Comparison of ENCODE assay signal across 8 cellular contexts in the genomic region with DNA sequence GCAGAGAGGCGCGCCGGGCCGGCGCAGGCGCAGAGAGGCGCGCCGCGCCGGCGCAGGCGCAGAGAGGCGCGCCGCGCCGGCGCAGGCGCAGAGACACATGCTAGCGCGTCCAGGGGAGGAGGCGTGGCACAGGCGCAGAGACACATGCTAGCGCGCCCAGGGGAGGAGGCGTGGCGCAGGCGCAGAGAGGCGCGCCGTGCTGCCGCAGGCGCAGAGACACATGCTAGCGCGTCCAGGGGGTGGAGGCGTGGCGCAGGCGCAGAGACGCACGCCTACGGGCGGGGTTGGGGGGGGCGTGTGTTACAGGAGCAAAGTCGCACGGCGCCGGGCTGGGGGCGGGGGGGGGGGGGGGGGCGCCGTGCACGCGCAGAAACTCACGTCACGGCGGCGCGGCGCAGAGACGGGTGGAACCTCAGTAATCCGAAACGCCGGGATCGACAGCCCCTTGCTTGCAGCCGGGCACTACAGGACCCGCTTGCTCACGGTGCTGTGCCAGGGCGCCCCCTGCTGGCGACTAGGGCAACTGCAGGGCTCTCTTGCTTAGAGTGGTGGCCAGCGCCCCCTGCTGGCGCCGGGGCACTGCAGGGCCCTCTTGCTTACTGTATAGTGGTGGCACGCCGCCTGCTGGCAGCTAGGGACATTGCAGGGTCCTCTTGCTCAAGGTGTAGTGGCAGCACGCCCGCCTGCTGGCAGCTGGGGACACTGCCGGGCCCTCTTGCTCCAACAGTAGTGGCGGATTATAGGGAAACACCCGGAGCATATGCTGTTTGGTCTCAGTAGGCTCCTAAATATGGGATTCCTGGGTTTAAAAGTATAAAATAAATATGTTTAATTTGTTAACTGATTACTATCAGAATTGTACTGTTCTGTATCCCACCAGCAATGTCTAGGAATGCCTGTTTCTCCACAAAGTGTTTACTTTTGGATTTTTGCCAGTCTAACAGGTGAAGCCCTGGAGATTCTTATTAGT.
A peak's percentile ranks its signal among the peaks of the same experiment; 100 is the strongest.
DNase-seq lines count a peak whose midpoint lies in the region; ATAC-seq, FAIRE-seq and TF ChIP-seq lines count a peak whose summit lies in the region.
"Not testable (repeated sequence)": the region's sequence is repeated elsewhere in the genome, so short reads cannot be mapped to it uniquely, and the experiment has no call there.

No MANE protein-coding gene starts in this region.

- intact Hi-C loops in HepG2 (cut with micrococcal nuclease; ENCODE audit: unreplicated experiment); sciatic nerve (cut with DNase I); tibial artery (cut with DNase I; ENCODE audit: low total_unique reads): not testable (repeated sequence)

- H3K27me3 ChIP-seq in fibroblast of lung (ENCODE audit: control insufficient read depth, insufficient read depth, low read length); HepG2 (ENCODE audit: control insufficient read depth in 1 of 2, insufficient read depth in 2 of 2, low read length in 2 of 2); tibial artery: not testable (repeated sequence)

- POLR2A ChIA-PET in HepG2 (lab: Yijun Ruan, JAX), result not testable (repeated sequence)

- not testable (repeated sequence) for H2AFZ ChIP-seq in fibroblast of lung (ENCODE audit: low read length); HepG2 (ENCODE audit: low read length)

- WGBS in HepG2 (ENCODE audit: low lambda C conversion rate), result 93% methylated on average over 56 of the region's 79 CpGs

- TF ChIP-seq RAD21 in HepG2 (CRISPR knock-in tag; IDR thresholded peaks at IDR 0.05), result not testable (repeated sequence)

- H3K36me3 ChIP-seq in fibroblast of lung (ENCODE audit: control insufficient read depth, insufficient read depth, low read length); HepG2 (replicated peaks in 1 of 2; ENCODE audit: control insufficient read depth in 1 of 2, insufficient read depth in 2 of 2, low read length in 2 of 2); tibial artery: not testable (repeated sequence)

- not testable (repeated sequence) for H3K27ac ChIP-seq in fibroblast of lung (ENCODE audit: insufficient read depth, low read length); HepG2 (ENCODE audit: extremely low read length, insufficient read depth, low read length); tibial artery

- not testable (repeated sequence) for H3K79me2 ChIP-seq in fibroblast of lung (ENCODE audit: control insufficient read depth, insufficient read depth, low read length); HepG2 (ENCODE audit: insufficient read depth, low read length)

- not testable (repeated sequence) for H3K4me3 Mint-ChIP-seq in activated naive CD8-positive, alpha-beta T cell treated with anti-CD3 and anti-CD28 coated beads, Interleukin-2, amount 50 U/mL, for 24 hours

- not testable (repeated sequence) for H3K27me3 Mint-ChIP-seq in activated naive CD8-positive, alpha-beta T cell treated with anti-CD3 and anti-CD28 coated beads, Interleukin-2, amount 50 U/mL, for 24 hours

- CTCF ChIA-PET in HepG2 (lab: Yijun Ruan, JAX; ENCODE audit: low intra/inter-chr PET ratio, low total read pairs), result not testable (repeated sequence)

- DNase-seq in Daoy (ENCODE audit: low read depth) (peak; percentile 81), M059J (ENCODE audit: low read depth) (peak; percentile 73), fibroblast of lung (ENCODE audit: low read depth in 2 of 2) (peak; percentile 66 to 69), HepG2 (ENCODE audit: low spot score) (peak; percentile 49), sciatic nerve (ENCODE audit: low spot score) (peak; percentile 85), tibial artery (peak; percentile 67 to 87)
- DNase-seq in activated CD4-positive, alpha-beta T cell treated with anti-CD3 and anti-CD28 coated beads for 48 hours, result peak; percentile 57
- peak; percentile 35 for DNase-seq in activated naive CD8-positive, alpha-beta T cell treated with anti-CD3 and anti-CD28 coated beads, Interleukin-2, amount 50 U/mL, for 24 hours

- H3K4me1 ChIP-seq in fibroblast of lung (ENCODE audit: control insufficient read depth, extremely low read depth, insufficient read depth, low read length); HepG2 (ENCODE audit: insufficient read depth, low read length); tibial artery: not testable (repeated sequence)

- H3K9ac ChIP-seq in fibroblast of lung (ENCODE audit: insufficient read depth, low read length); HepG2 (ENCODE audit: insufficient read depth, low read depth, low read length): not testable (repeated sequence)

- in situ Hi-C loops in HepG2 (cut with HindIII; ENCODE audit: extremely low pct_ligation_motif_present, low pct_unique_long_range_greater_than_20kb), result not testable (repeated sequence)

- not testable (repeated sequence) for H3K27ac Mint-ChIP-seq in activated naive CD8-positive, alpha-beta T cell treated with anti-CD3 and anti-CD28 coated beads, Interleukin-2, amount 50 U/mL, for 24 hours

- not testable (repeated sequence) for H4K20me1 ChIP-seq in fibroblast of lung (ENCODE audit: control insufficient read depth, extremely low read depth, insufficient read depth, low read length); HepG2 (ENCODE audit: insufficient read depth, low read length)

- H3K4me1 Mint-ChIP-seq in activated naive CD8-positive, alpha-beta T cell treated with anti-CD3 and anti-CD28 coated beads, Interleukin-2, amount 50 U/mL, for 24 hours, result not testable (repeated sequence)

- BruUV-seq in HepG2 (replicated peaks; lab: Mats Ljungman, UMichigan), result not testable (repeated sequence)

- H3K4me2 ChIP-seq in fibroblast of lung (ENCODE audit: extremely low read depth, insufficient read depth, low read length); HepG2 (ENCODE audit: low read depth, low read length): not testable (repeated sequence)

- H3K9me3 ChIP-seq in fibroblast of lung (ENCODE audit: control insufficient read depth, insufficient read depth, low read depth, low read length); HepG2 (ENCODE audit: low read length); tibial artery: not testable (repeated sequence)

- H3K9me3 Mint-ChIP-seq in activated naive CD8-positive, alpha-beta T cell treated with anti-CD3 and anti-CD28 coated beads, Interleukin-2, amount 50 U/mL, for 24 hours, result not testable (repeated sequence)

- TF ChIP-seq POLR2A in HepG2 (IDR thresholded peaks at IDR 0.05; ENCODE audit: insufficient read depth in 1 of 2, low read depth in 2 of 2, low read length in 2 of 2), result not testable (repeated sequence)

- H3K36me3 Mint-ChIP-seq in activated naive CD8-positive, alpha-beta T cell treated with anti-CD3 and anti-CD28 coated beads, Interleukin-2, amount 50 U/mL, for 24 hours (ENCODE audit: low read depth), result not testable (repeated sequence)

- ATAC-seq in activated naive CD8-positive, alpha-beta T cell treated with anti-CD3 and anti-CD28 coated beads, Interleukin-2, amount 50 U/mL, for 24 hours; sciatic nerve: not testable (repeated sequence)
- ATAC-seq in HepG2, result peak; percentile 49; the same call in 2 of the 3 replicates

- TF ChIP-seq EP300 in HepG2 (IDR thresholded peaks at IDR 0.05; ENCODE audit: low read depth in 2 of 2, low read length in 2 of 2); HepG2 (CRISPR knock-in tag; IDR thresholded peaks at IDR 0.05; ENCODE audit: borderline replicate concordance): not testable (repeated sequence)

- TF ChIP-seq CTCF in fibroblast of lung (conservative IDR thresholded peaks at IDR 0.05 in 1 of 2, IDR thresholded peaks at IDR 0.05 in 1 of 2; ENCODE audit: low read depth in 1 of 2, low read length in 2 of 2); HepG2 (CRISPR knock-in tag; IDR thresholded peaks at IDR 0.05): not testable (repeated sequence)
- peak in 1 of 2 experiments; percentile 19 for TF ChIP-seq CTCF in tibial artery (IDR thresholded peaks at IDR 0.05)

- H3K4me3 ChIP-seq in fibroblast of lung (replicated peaks in 1 of 4; ENCODE audit: control extremely low read depth in 1 of 4, insufficient read depth in 1 of 4, low read depth in 3 of 4, low read length in 4 of 4); HepG2 (replicated peaks in 1 of 3; ENCODE audit: insufficient read depth in 1 of 3, low read depth in 2 of 3, low read length in 3 of 3); tibial artery: not testable (repeated sequence)

- FAIRE-seq in HepG2 (lab: Jason Lieb, UNC), result not testable (repeated sequence)

TF ChIP-seq in HepG2, 621 proteins besides CTCF, POLR2A, EP300 and RAD21:
- TF ChIP-seq, protein P1, sequence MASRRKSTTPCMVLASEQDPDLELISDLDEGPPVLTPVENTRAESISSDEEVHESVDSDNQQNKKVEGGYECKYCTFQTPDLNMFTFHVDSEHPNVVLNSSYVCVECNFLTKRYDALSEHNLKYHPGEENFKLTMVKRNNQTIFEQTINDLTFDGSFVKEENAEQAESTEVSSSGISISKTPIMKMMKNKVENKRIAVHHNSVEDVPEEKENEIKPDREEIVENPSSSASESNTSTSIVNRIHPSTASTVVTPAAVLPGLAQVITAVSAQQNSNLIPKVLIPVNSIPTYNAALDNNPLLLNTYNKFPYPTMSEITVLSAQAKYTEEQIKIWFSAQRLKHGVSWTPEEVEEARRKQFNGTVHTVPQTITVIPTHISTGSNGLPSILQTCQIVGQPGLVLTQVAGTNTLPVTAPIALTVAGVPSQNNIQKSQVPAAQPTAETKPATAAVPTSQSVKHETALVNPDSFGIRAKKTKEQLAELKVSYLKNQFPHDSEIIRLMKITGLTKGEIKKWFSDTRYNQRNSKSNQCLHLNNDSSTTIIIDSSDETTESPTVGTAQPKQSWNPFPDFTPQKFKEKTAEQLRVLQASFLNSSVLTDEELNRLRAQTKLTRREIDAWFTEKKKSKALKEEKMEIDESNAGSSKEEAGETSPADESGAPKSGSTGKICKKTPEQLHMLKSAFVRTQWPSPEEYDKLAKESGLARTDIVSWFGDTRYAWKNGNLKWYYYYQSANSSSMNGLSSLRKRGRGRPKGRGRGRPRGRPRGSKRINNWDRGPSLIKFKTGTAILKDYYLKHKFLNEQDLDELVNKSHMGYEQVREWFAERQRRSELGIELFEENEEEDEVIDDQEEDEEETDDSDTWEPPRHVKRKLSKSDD (CRISPR knock-in tag; IDR thresholded peaks at IDR 0.05; ENCODE audit: low read depth), result peak; percentile 55; the same call in 1 of the 2 replicates
TF ChIP-seq in HepG2: peak in this region for 1; not testable (repeated sequence) for 620.

Comparison
In these comparisons a context has a peak if more than half of its experiments do, and no peak if none do; other contexts are left out.
1. DNase-seq: peak in every context shown above with its lines; median percentile 85 in sciatic nerve; 81 in Daoy; 77 in tibial artery; 73 in M059J; 68 in fibroblast of lung; 57 in activated CD4-positive, alpha-beta T cell treated with anti-CD3 and anti-CD28 coated beads for 48 hours; 49 in HepG2; 35 in activated naive CD8-positive, alpha-beta T cell treated with anti-CD3 and anti-CD28 coated beads, Interleukin-2, amount 50 U/mL, for 24 hours.